21 cellular contexts compared by ENCODE assay signal in the genomic region with DNA sequence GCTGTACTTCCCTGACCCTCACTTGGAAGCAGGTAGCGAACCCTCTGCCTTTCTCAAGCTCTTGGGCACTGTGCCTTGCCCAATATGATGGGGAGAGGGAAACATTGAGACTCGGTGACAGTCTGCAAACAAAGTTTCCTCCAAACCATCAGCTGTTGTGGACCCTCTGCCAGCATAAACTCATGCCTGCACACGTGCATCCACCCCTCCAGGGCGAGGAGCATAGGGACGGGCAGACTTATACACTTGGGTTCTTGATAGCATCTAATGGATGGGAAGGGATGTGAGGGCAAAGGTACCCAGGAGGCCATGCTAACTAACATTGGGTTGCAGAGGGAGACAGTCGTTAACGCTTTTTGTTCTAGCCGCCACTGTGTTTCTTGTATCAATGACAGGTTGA. TPM values are rescaled to one million over a fixed set of nuclear protein-coding genes. Genes with fewer than 3 reads are reported as not detected.
DNase-seq lines count a peak whose midpoint lies in the region; ATAC-seq and TF ChIP-seq lines count a peak whose summit lies in the region.
"Had no signal": no experiment of that assay in that cellular context is flagged by ENCODE, and none has a peak within 500 bp of the region (broad histone marks: within the 10 kb centered on the region; RNA-seq: fewer than 3 reads in every experiment).

No MANE protein-coding gene starts in this region.

- no peaks in the 10 kb centered on the region for H3K79me1 ChIP-seq in neuronal stem cell (ENCODE audit: low read depth, low read length)

- ATAC-seq in right cardiac atrium: no peak
- ATAC-seq in Right ventricle myocardium inferior: no peak
- ATAC-seq in T-helper 17 cell: no peak
- ATAC-seq in HG02763 (IDR thresholded peaks at IDR 0.05; ENCODE audit: unreplicated experiment): no peak
- ATAC-seq: A549 had no signal

- no peak overlapping the region for H3K4ac ChIP-seq in neuronal stem cell (ENCODE audit: low read length)

- peak overlapping the region; percentile 62 for H3K27ac Mint-ChIP-seq in T-helper 17 cell
- H3K27ac Mint-ChIP-seq: CD4-positive, alpha-beta T cell had no signal

- H3K27ac ChIP-seq in right cardiac atrium (ENCODE audit: low read length): peak overlapping the region; percentile 0
- peak overlapping the region; percentile 6 for H3K27ac ChIP-seq in neuronal stem cell (replicated peaks; ENCODE audit: low read length)
- no peak overlapping the region for H3K27ac ChIP-seq in hepatocyte
- H3K27ac ChIP-seq: A549; BLaER1 treated with 17β-estradiol and CSF1 and Interleukin-3, amounts not matched to agents 10 nM and 100 nM had no signal

- H3K14ac ChIP-seq in neuronal stem cell (ENCODE audit: low read length): no peak overlapping the region

- H3K27me3 ChIP-seq in right cardiac atrium (ENCODE audit: control insufficient read depth, insufficient read depth) (no peaks in the 10 kb centered on the region), neuronal stem cell (ENCODE audit: control insufficient read depth in 3 of 3, insufficient read depth in 3 of 3, low read depth in 1 of 3, low read length in 3 of 3) (no peaks in the 10 kb centered on the region), hepatocyte (no peaks in the 10 kb centered on the region)
- H3K27me3 ChIP-seq: BE2C; BLaER1 treated with 17β-estradiol and CSF1 and Interleukin-3, amounts not matched to agents 10 nM and 100 nM had no signal

- WGBS in right cardiac atrium: 91% methylated on average over 8 of the region's 8 CpGs
- no CpG with 5 or more reads among the region's 8 CpGs for WGBS in neuronal stem cell (ENCODE audit: extremely low coverage in 2 of 2, insufficient read length in 2 of 2, insufficient replicate concordance in 1 of 2), 2 donors
- WGBS in hepatocyte (ENCODE audit: low lambda C conversion rate, missing lambda C conversion rate): 92% methylated on average over 8 of the region's 8 CpGs

- H2BK15ac ChIP-seq in neuronal stem cell (ENCODE audit: low read length): no peak overlapping the region

- H2BK120ac ChIP-seq in neuronal stem cell (ENCODE audit: low read depth, low read length): no peak overlapping the region

- H3K4me3 ChIP-seq in right cardiac atrium (ENCODE audit: low read length) (no peak overlapping the region), neuronal stem cell (ENCODE audit: low read length in 2 of 2) (no peak overlapping the region), hepatocyte (no peak overlapping the region)
- H3K4me3 ChIP-seq: A549; BLaER1 treated with 17β-estradiol and CSF1 and Interleukin-3, amounts not matched to agents 10 nM and 100 nM had no signal

- H3K4me1 ChIP-seq in right cardiac atrium (ENCODE audit: control insufficient read depth, insufficient read depth, low read length) (no peaks in the 10 kb centered on the region), neuronal stem cell (ENCODE audit: control insufficient read depth in 2 of 2, insufficient read depth in 1 of 2, low read depth in 1 of 2, low read length in 2 of 2) (peaks cover 4 to 18% of the 10 kb centered on the region in 2 donors), hepatocyte (ENCODE audit: insufficient read depth) (peaks cover 8% of the 10 kb centered on the region)

- peaks cover 25% of the 10 kb centered on the region for H3K36me3 Mint-ChIP-seq in T-helper 17 cell (ENCODE audit: low read depth)

- H3K9me3 ChIP-seq in right cardiac atrium (ENCODE audit: control insufficient read depth, low read length): no peaks in the 10 kb centered on the region
- H3K9me3 ChIP-seq in T-helper 17 cell (ENCODE audit: control insufficient read depth, low read length, poor library complexity, severe bottlenecking): no peaks in the 10 kb centered on the region
- H3K9me3 ChIP-seq in neuronal stem cell (replicated peaks in 1 of 2; ENCODE audit: control insufficient read depth in 2 of 2, insufficient read depth in 1 of 2, low read depth in 1 of 2, low read length in 2 of 2): no peaks in the 10 kb centered on the region
- H3K9me3 ChIP-seq in hepatocyte (ENCODE audit: low read depth): no peaks in the 10 kb centered on the region
- H3K9me3 ChIP-seq: A549; BE2C; BLaER1 treated with 17β-estradiol and CSF1 and Interleukin-3, amounts not matched to agents 10 nM and 100 nM had no signal

- H3K9ac ChIP-seq in neuronal stem cell (ENCODE audit: low read depth, low read length, poor library complexity): no peak overlapping the region
- H3K9ac ChIP-seq: BLaER1 treated with 17β-estradiol and CSF1 and Interleukin-3, amounts not matched to agents 10 nM and 100 nM had no signal

- H2AK5ac ChIP-seq in neuronal stem cell (ENCODE audit: low read depth, low read length): peak overlapping the region; percentile 22

- DNase-seq in right cardiac atrium (no peak), Right ventricle myocardium inferior (ENCODE audit: missing footprints) (no peak), T-helper 17 cell (no peak), neuronal stem cell (ENCODE audit: low spot score) (no peak), hepatocyte (ENCODE audit: low spot score) (no peak)
- DNase-seq: 8988T; ACHN; AML-193; BE2C; CD4-positive, alpha-beta T cell; CD8-positive, alpha-beta memory T cell; DMS 273 treated with DMSO at 0.1 percent for 48 hours; DMS79 treated with DMSO at 0.1 percent for 48 hours; GF-D8; GOT3; HCEC 1CT had no signal

- H3K4me1 Mint-ChIP-seq in T-helper 17 cell: peaks cover 8% of the 10 kb centered on the region
- H3K4me1 Mint-ChIP-seq: CD14-positive monocyte; CD8-positive, alpha-beta memory T cell had no signal

- H3K4me2 ChIP-seq in neuronal stem cell (ENCODE audit: insufficient read depth, low read length, poor library complexity, severe bottlenecking) (no peak overlapping the region), hepatocyte (no peak overlapping the region)
- H3K4me2 ChIP-seq: A549; BLaER1 treated with 17β-estradiol and CSF1 and Interleukin-3, amounts not matched to agents 10 nM and 100 nM had no signal

- H3K4me3 Mint-ChIP-seq in T-helper 17 cell: peak overlapping the region; percentile 33
- H3K4me3 Mint-ChIP-seq: CD14-positive monocyte; CD4-positive, alpha-beta T cell; CD8-positive, alpha-beta memory T cell had no signal

- no peaks in the 10 kb centered on the region for H3K79me2 ChIP-seq in hepatocyte

- intact Hi-C loops in right cardiac atrium (cut with DNase I): no loop called here
- intact Hi-C loops in Right ventricle myocardium inferior (cut with DNase I): no loop called here

- no peaks in the 10 kb centered on the region for H3K9me2 ChIP-seq in hepatocyte (replicated peaks; ENCODE audit: insufficient read depth)

- no peak overlapping the region for H2BK5ac ChIP-seq in neuronal stem cell (ENCODE audit: low read length)

- H4K91ac ChIP-seq in neuronal stem cell (ENCODE audit: low read depth, low read length, poor library complexity): no peak overlapping the region

- H3K27me3 Mint-ChIP-seq in T-helper 17 cell: no peaks in the 10 kb centered on the region
- H3K27me3 Mint-ChIP-seq: CD4-positive, alpha-beta T cell; CD8-positive, alpha-beta memory T cell had no signal

- no peaks in the 10 kb centered on the region for H4K20me1 ChIP-seq in hepatocyte (ENCODE audit: insufficient read depth, poor library complexity, severe bottlenecking)

- TF ChIP-seq CTCF in hepatocyte (IDR thresholded peaks at IDR 0.05; ENCODE audit: poor library complexity): no peak

- H3K23ac ChIP-seq in neuronal stem cell (ENCODE audit: low read depth, low read length, poor library complexity): no peak overlapping the region

- no peak overlapping the region for H2BK12ac ChIP-seq in neuronal stem cell (ENCODE audit: low read length)

- H3K36me3 ChIP-seq in neuronal stem cell (replicated peaks in 1 of 2; ENCODE audit: control insufficient read depth in 2 of 2, insufficient read depth in 2 of 2, low read length in 2 of 2) (peaks cover 5 to 50% of the 10 kb centered on the region in 2 donors), hepatocyte (replicated peaks; ENCODE audit: insufficient read depth, low read depth) (no peaks in the 10 kb centered on the region)

- H4K8ac ChIP-seq in neuronal stem cell (ENCODE audit: low read depth, low read length): no peak overlapping the region

- peak overlapping the region; percentile 42 for H3K18ac ChIP-seq in neuronal stem cell (ENCODE audit: low read length)

- no peak overlapping the region for H2AFZ ChIP-seq in neuronal stem cell (ENCODE audit: low read length)
- H2AFZ ChIP-seq in hepatocyte: no peak overlapping the region

RNA-seq across cellular contexts. Expression of gene MAPK8IP1, which starts 8.2 kb away (rescaled TPM):
- total RNA-seq in right cardiac atrium: 1 to 10 TPM; 5.8 to 7.4 (median 6.3) TPM
- polyA plus RNA-seq in right cardiac atrium: 6.4 TPM
- 5.9 TPM for total RNA-seq in Right ventricle myocardium inferior
- total RNA-seq in T-helper 17 cell: 10 to 100 TPM in 1 of 2 donors, 1 to 10 TPM in 1; 7.6 to 10.2 TPM
- polyA plus RNA-seq in neuronal stem cell (2013, experiment 1 of 2): 13.4 TPM
- 11.6 TPM for polyA plus RNA-seq in neuronal stem cell (2013, experiment 2 of 2)
- total RNA-seq in hepatocyte: 5.2 and 7.6 TPM in 2 replicates
- polyA plus RNA-seq in hepatocyte: 7.2 and 8.3 TPM in 2 replicates
- polyA plus RNA-seq: CD14-positive monocyte had no signal

RNA-seq across cellular contexts. Expression of gene FREY1, which starts 29.9 kb away (rescaled TPM):
- total RNA-seq in right cardiac atrium (under 1 TPM in 3 of 4 donors, not detected in 1; 0.42 to 0.68 (median 0.50) TPM), Right ventricle myocardium inferior (not detected), T-helper 17 cell (1 to 10 TPM; 3.1 to 3.2 TPM), hepatocyte (not detected in 2 replicates)
- polyA plus RNA-seq in right cardiac atrium (0.18 TPM), hepatocyte (0.21 TPM in 1 of 2 replicates, not detected in the other)
- polyA plus RNA-seq in neuronal stem cell (2013, experiment 1 of 2): 0.95 TPM
- 0.93 TPM for polyA plus RNA-seq in neuronal stem cell (2013, experiment 2 of 2)
- polyA plus RNA-seq: CD14-positive monocyte had no signal

RNA-seq across cellular contexts. Expression of gene CRY2, which starts 29.9 kb away (rescaled TPM):
- 10 to 100 TPM; 67.7 to 82.1 (median 74.4) TPM for total RNA-seq in right cardiac atrium
- polyA plus RNA-seq in right cardiac atrium: 34.3 TPM
- 69.8 TPM for total RNA-seq in Right ventricle myocardium inferior
- 100 to 1,000 TPM; 200 to 224 TPM for total RNA-seq in T-helper 17 cell
- 7.4 TPM for polyA plus RNA-seq in neuronal stem cell (2013, experiment 1 of 2)
- 7.4 TPM for polyA plus RNA-seq in neuronal stem cell (2013, experiment 2 of 2)
- total RNA-seq in hepatocyte: 21.3 and 27.6 TPM in 2 replicates
- 23.8 and 25.5 TPM in 2 replicates for polyA plus RNA-seq in hepatocyte

RNA-seq across cellular contexts. Expression of gene PEX16, which starts 40.5 kb away (rescaled TPM):
- total RNA-seq in right cardiac atrium (10 to 100 TPM; 14.3 to 17.7 (median 15.9) TPM), Right ventricle myocardium inferior (10.4 TPM), T-helper 17 cell (10 to 100 TPM; 59.1 to 64.2 TPM), hepatocyte (20.3 and 28.0 TPM in 2 replicates)
- polyA plus RNA-seq in right cardiac atrium (16.7 TPM), hepatocyte (32.8 and 37.3 TPM in 2 replicates)
- 23.1 TPM for polyA plus RNA-seq in neuronal stem cell (2013, experiment 1 of 2)
- polyA plus RNA-seq in neuronal stem cell (2013, experiment 2 of 2): 19.6 TPM

RNA-seq across cellular contexts. Expression of gene LARGE2, which starts 45.2 kb away (rescaled TPM):
- total RNA-seq in right cardiac atrium (under 1 TPM in 3 of 4 donors, not detected in 1; 0.18 to 0.48 (median 0.20) TPM), Right ventricle myocardium inferior (not detected), T-helper 17 cell (1 to 10 TPM; 3.9 to 7.9 TPM), hepatocyte (4.3 and 4.7 TPM in 2 replicates)
- polyA plus RNA-seq in right cardiac atrium (0.32 TPM), hepatocyte (9.7 and 11.6 TPM in 2 replicates)
- 16.5 TPM for polyA plus RNA-seq in neuronal stem cell (2013, experiment 1 of 2)
- 15.7 TPM for polyA plus RNA-seq in neuronal stem cell (2013, experiment 2 of 2)
- total RNA-seq: G401 had no signal
- polyA plus RNA-seq: CD14-positive monocyte had no signal
